ENCODE assay signal across 20 cellular contexts in the genomic region with DNA sequence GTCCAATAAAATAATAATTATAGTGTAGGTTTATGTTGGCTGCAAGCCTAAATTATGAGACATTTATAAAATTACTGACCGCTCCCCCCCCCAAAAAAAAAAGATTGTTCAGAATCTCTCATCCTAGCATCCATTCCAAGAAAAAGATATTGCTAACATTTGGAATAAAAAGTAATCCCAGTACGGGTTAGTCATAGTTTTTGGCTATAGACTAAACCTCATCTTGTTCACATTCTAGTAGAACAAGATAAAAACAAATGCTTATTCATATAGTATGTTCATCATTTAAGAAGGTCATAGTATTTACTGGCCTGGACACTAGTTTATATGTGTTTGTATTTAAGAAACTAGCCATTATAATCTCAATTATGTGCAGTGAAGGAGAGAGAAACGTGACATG. TPM values are rescaled to one million over a fixed set of nuclear protein-coding genes. Genes with fewer than 3 reads are reported as not detected.
A peak's percentile ranks its signal among the peaks of the same experiment; 100 is the strongest.
DNase-seq lines count a peak whose midpoint lies in the region; ATAC-seq, FAIRE-seq and TF ChIP-seq lines count a peak whose summit lies in the region.
"Had no signal": no experiment of that assay in that cellular context is flagged by ENCODE, and none has a peak within 500 bp of the region (broad histone marks: within the 10 kb centered on the region; RNA-seq: fewer than 3 reads in every experiment).

No MANE protein-coding gene starts in this region.

- H3K9me1 ChIP-seq in keratinocyte (ENCODE audit: control insufficient read depth, extremely low read depth, insufficient read depth, low read length), result no peaks in the 10 kb centered on the region

- DNase-seq in AG10803 (ENCODE audit: low read depth), result peak; percentile 14
- DNase-seq in H54 (ENCODE audit: insufficient read length, low spot score), result no peak
- DNase-seq in mammary epithelial cell, result no peak
- DNase-seq in keratinocyte (ENCODE audit: low read depth, low spot score), result no peak
- no peak for DNase-seq in stimulated activated CD4-positive, alpha-beta T cell treated with anti-CD3 and anti-CD28 coated beads, Interleukin-2, amount 100 ng/mL, for 48 hours
- DNase-seq: activated CD8-positive, alpha-beta memory T cell treated with anti-CD3 and anti-CD28 coated beads for 24 hours; activated T-cell treated with anti-CD3 and anti-CD28 coated beads, Interleukin-2, amount 50 U/mL, for 48 hours; adrenal gland; caudate nucleus; DMS79; left cardiac atrium; NCI-H2029; NCI-H345; transverse colon had no signal

- H3K27me3 ChIP-seq in mammary epithelial cell (ENCODE audit: insufficient read depth, low read length) (no peaks in the 10 kb centered on the region), keratinocyte (ENCODE audit: control insufficient read depth, extremely low read depth, insufficient read depth, low read length) (no peaks in the 10 kb centered on the region)
- H3K27me3 ChIP-seq: adrenal gland, transverse colon had no signal

- H3K79me2 ChIP-seq in mammary epithelial cell (ENCODE audit: insufficient read depth, low read length) (peaks cover 92% of the 10 kb centered on the region), keratinocyte (ENCODE audit: control insufficient read depth, insufficient read depth, low read length) (peaks cover 90% of the 10 kb centered on the region)

- H3K27ac ChIP-seq in mammary epithelial cell (ENCODE audit: insufficient read depth, low read depth, low read length), result peak overlapping the region; percentile 35
- H3K27ac ChIP-seq in keratinocyte (ENCODE audit: control insufficient read depth, insufficient read depth, low read length), result peak overlapping the region; percentile 26
- H3K27ac ChIP-seq: adrenal gland, parathyroid adenoma, transverse colon had no signal

- H3K4me3 ChIP-seq in AG10803 (ENCODE audit: low read length) (no peak overlapping the region), mammary epithelial cell (replicated peaks in 1 of 3; ENCODE audit: insufficient read depth in 1 of 3, low read depth in 2 of 3, low read length in 3 of 3) (no peak overlapping the region), keratinocyte (ENCODE audit: control insufficient read depth in 2 of 3, extremely low read depth in 1 of 3, insufficient read depth in 2 of 3, low read depth in 1 of 3, low read length in 3 of 3) (no peak overlapping the region)
- H3K4me3 ChIP-seq: adrenal gland, transverse colon had no signal

- H4K20me1 ChIP-seq in mammary epithelial cell (ENCODE audit: insufficient read depth, low read length) (no peaks in the 10 kb centered on the region), keratinocyte (ENCODE audit: control insufficient read depth, extremely low read depth, insufficient read depth, low read length) (no peaks in the 10 kb centered on the region)

- FAIRE-seq in H54 (lab: Jason Lieb, UNC) (peak; percentile 69), keratinocyte (lab: Jason Lieb, UNC) (no peak)
- FAIRE-seq: H1 had no signal

- no peak overlapping the region for H3K9ac ChIP-seq in mammary epithelial cell (ENCODE audit: insufficient read depth, low read length)
- H3K9ac ChIP-seq in keratinocyte (ENCODE audit: control insufficient read depth, extremely low read depth, insufficient read depth, low read length), result no peak overlapping the region
- H3K9ac ChIP-seq: parathyroid adenoma had no signal

- intact Hi-C loops in mammary epithelial cell (cut with micrococcal nuclease), result no loop called here

- H3K4me2 ChIP-seq in mammary epithelial cell (ENCODE audit: insufficient read depth, low read depth, low read length) (peak overlapping the region; percentile 36), keratinocyte (ENCODE audit: control insufficient read depth, extremely low read depth, insufficient read depth, low read depth, low read length) (no peak overlapping the region)

- 36% methylated on average over 3 of the region's 3 CpGs for WGBS in mammary epithelial cell (ENCODE audit: low coverage, missing lambda C conversion rate)

- ATAC-seq in GM18505 (IDR thresholded peaks at IDR 0.05; ENCODE audit: unreplicated experiment), result no peak
- ATAC-seq in HG02938 (IDR thresholded peaks at IDR 0.05; ENCODE audit: unreplicated experiment), result no peak
- ATAC-seq: natural killer cell treated with Interleukin-12 subunit alpha and Interleukin-12 subunit beta and Interleukin-15 and Interleukin-18, amount 100 ng/mL, for 72 hours; sciatic nerve had no signal

- TF ChIP-seq POLR2A in H54 (IDR thresholded peaks at IDR 0.05; ENCODE audit: low read depth, low read length) (no peak), GM18505 (IDR thresholded peaks at IDR 0.05; ENCODE audit: borderline replicate concordance, extremely low read depth, insufficient read depth, insufficient read length) (no peak)

- H3K4me1 ChIP-seq in mammary epithelial cell (ENCODE audit: insufficient read depth, low read length), result peaks cover 45% of the 10 kb centered on the region
- H3K4me1 ChIP-seq in keratinocyte (ENCODE audit: control insufficient read depth, extremely low read depth, insufficient read depth, low read length), result peaks cover 36% of the 10 kb centered on the region
- H3K4me1 ChIP-seq: parathyroid adenoma had no signal

- in situ Hi-C loops in mammary epithelial cell (cut with MboI; ENCODE audit: low sequenced_read_pairs in 2 of 2), result no loop called here

- CTCF ChIA-PET in mammary epithelial cell (lab: Charles Lee; ENCODE audit: low non-redundant PET), result no interaction called here

- H3K9me3 ChIP-seq in mammary epithelial cell (replicated peaks; ENCODE audit: insufficient read depth, low read length), result no peaks in the 10 kb centered on the region
- H3K9me3 ChIP-seq in keratinocyte (ENCODE audit: control insufficient read depth, low read depth, low read length), result no peaks in the 10 kb centered on the region
- H3K9me3 ChIP-seq: adrenal gland, transverse colon had no signal

- H2AFZ ChIP-seq in mammary epithelial cell (ENCODE audit: low read depth, low read length) (no peak overlapping the region), keratinocyte (ENCODE audit: control insufficient read depth, low read length) (no peak overlapping the region)
- H2AFZ ChIP-seq: parathyroid adenoma had no signal

- BruUV-seq in mammary epithelial cell (replicated peaks; lab: Mats Ljungman, UMichigan), result no TSS peak

- dilution Hi-C loops in mammary epithelial cell (cut with HindIII; ENCODE audit: low sequenced_read_pairs), result no loop called here
- dilution Hi-C loops in keratinocyte (cut with MboI; ENCODE audit: extremely low pct_ligation_motif_present, low sequenced_read_pairs), result no loop called here

- no peak for TF ChIP-seq CTCF in AG10803 (conservative IDR thresholded peaks at IDR 0.05; ENCODE audit: low read length)
- no peak for TF ChIP-seq CTCF in mammary epithelial cell (conservative IDR thresholded peaks at IDR 0.05 in 1 of 2, IDR thresholded peaks at IDR 0.05 in 1 of 2; ENCODE audit: extremely low read depth in 1 of 2, insufficient read depth in 1 of 2, low read depth in 1 of 2, low read length in 2 of 2)
- no peak for TF ChIP-seq CTCF in keratinocyte (optimal IDR thresholded peaks at IDR 0.05 in 1 of 3, IDR thresholded peaks at IDR 0.05 in 1 of 3, conservative IDR thresholded peaks at IDR 0.05 in 1 of 3; ENCODE audit: extremely low read depth in 1 of 3, insufficient read depth in 2 of 3, low read length in 3 of 3)

- no peaks in the 10 kb centered on the region for H3K36me3 ChIP-seq in mammary epithelial cell (ENCODE audit: insufficient read depth, low read length)
- H3K36me3 ChIP-seq in keratinocyte (ENCODE audit: control insufficient read depth in 2 of 2, extremely low read depth in 1 of 2, insufficient read depth in 2 of 2, low read length in 2 of 2), result peaks cover 0 to 2% of the 10 kb centered on the region in 2 experiments
- H3K36me3 ChIP-seq: adrenal gland, transverse colon had no signal

RNA-seq across cellular contexts. Expression of gene ADK, which starts 44.0 kb away (rescaled TPM):
- 100 to 1,000 TPM in 1 of 2 donors, 10 to 100 TPM in 1; 87.9 to 120 TPM for total RNA-seq in mammary epithelial cell
- 68.7 TPM for polyA plus RNA-seq in mammary epithelial cell
- 39.9 TPM for polyA minus RNA-seq in mammary epithelial cell
- polyA plus RNA-seq in keratinocyte, result 73.0 to 139 TPM (median 92.6 TPM) in 3 replicates
- 54.7 TPM for polyA plus RNA-seq in keratinocyte (2011; ENCODE audit: low read depth)
- 66.4 and 127 TPM in 2 replicates for polyA plus RNA-seq in keratinocyte (2011; cell fraction: cytosol; rRNA removed)
- 54.4 and 63.4 TPM in 2 replicates for polyA plus RNA-seq in keratinocyte (2011; cell fraction: nucleus; rRNA removed)
- 58.0 and 90.5 TPM in 2 replicates for polyA plus RNA-seq in keratinocyte (2012; ENCODE audit: low replicate concordance)
- polyA minus RNA-seq in keratinocyte, result 12.8 to 83.9 TPM (median 38.5 TPM) in 3 replicates
- polyA minus RNA-seq in keratinocyte (2011; cell fraction: cytosol; rRNA and poly(A)+ RNA removed), result 43.5 TPM
- polyA minus RNA-seq in keratinocyte (2011; cell fraction: nucleus; rRNA and poly(A)+ RNA removed), result 34.0 and 74.5 TPM in 2 replicates

RNA-seq across cellular contexts. Expression of gene AP3M1, which starts 44.4 kb away (rescaled TPM):
- 10 to 100 TPM; 30.2 to 34.3 TPM for total RNA-seq in mammary epithelial cell
- polyA plus RNA-seq in mammary epithelial cell (23.8 TPM), keratinocyte (37.1 to 53.5 TPM (median 44.1 TPM) in 3 replicates)
- polyA minus RNA-seq in mammary epithelial cell (22.9 TPM), keratinocyte (16.7 to 59.7 TPM (median 35.2 TPM) in 3 replicates)
- 17.4 TPM for polyA plus RNA-seq in keratinocyte (2011; ENCODE audit: low read depth)
- 26.7 and 58.2 TPM in 2 replicates for polyA plus RNA-seq in keratinocyte (2011; cell fraction: cytosol; rRNA removed)
- polyA plus RNA-seq in keratinocyte (2011; cell fraction: nucleus; rRNA removed), result 46.9 and 58.5 TPM in 2 replicates
- polyA plus RNA-seq in keratinocyte (2012; ENCODE audit: low replicate concordance), result 18.9 and 25.8 TPM in 2 replicates
- 33.6 TPM for polyA minus RNA-seq in keratinocyte (2011; cell fraction: cytosol; rRNA and poly(A)+ RNA removed)
- polyA minus RNA-seq in keratinocyte (2011; cell fraction: nucleus; rRNA and poly(A)+ RNA removed), result 24.9 and 45.7 TPM in 2 replicates
